17 cellular contexts compared by ENCODE assay signal in genomic region chr2:129903586-129904425, GRCh38.
A peak's percentile ranks its signal among the peaks of the same experiment; 100 is the strongest.
DNase-seq lines count a peak whose midpoint lies in the region; ATAC-seq, FAIRE-seq and TF ChIP-seq lines count a peak whose summit lies in the region.
"Had no signal": no experiment of that assay in that cellular context is flagged by ENCODE, and none has a peak within 500 bp of the region (broad histone marks: within the 10 kb centered on the region; RNA-seq: fewer than 3 reads in every experiment).

No MANE protein-coding gene starts in this region.

- no peak overlapping the region for H3K9ac ChIP-seq in HepG2 (ENCODE audit: insufficient read depth, low read depth, low read length)
- H3K9ac ChIP-seq in mesendoderm (ENCODE audit: low read length), result no peak overlapping the region

- H3K79me2 ChIP-seq in HepG2 (ENCODE audit: insufficient read depth, low read length) (no peaks in the 10 kb centered on the region), mesendoderm (ENCODE audit: control insufficient read depth, insufficient read depth, low read length) (no peaks in the 10 kb centered on the region)

- no peaks in the 10 kb centered on the region for H3K36me3 ChIP-seq in HepG2 (replicated peaks in 1 of 2; ENCODE audit: control insufficient read depth in 1 of 2, insufficient read depth in 2 of 2, low read length in 2 of 2)
- no peaks in the 10 kb centered on the region for H3K36me3 ChIP-seq in right lobe of liver
- H3K36me3 ChIP-seq in SJCRH30, result no peaks in the 10 kb centered on the region
- H3K36me3 ChIP-seq in mesendoderm (ENCODE audit: control insufficient read depth, insufficient read depth, low read length), result no peaks in the 10 kb centered on the region
- H3K36me3 ChIP-seq: cardiac muscle cell, neutrophil, upper lobe of left lung had no signal

- peak; percentile 37 for ATAC-seq in HepG2
- ATAC-seq in right lobe of liver, result no peak
- ATAC-seq in HG02642 (IDR thresholded peaks at IDR 0.05; ENCODE audit: poor library complexity, unreplicated experiment), result no peak
- no peak for ATAC-seq in GM21825 (IDR thresholded peaks at IDR 0.05; ENCODE audit: unreplicated experiment)

- no peak overlapping the region for H2AK5ac ChIP-seq in mesendoderm (ENCODE audit: low read length)

- no peak overlapping the region for H3K56ac ChIP-seq in mesendoderm (ENCODE audit: low read length)

- CTCF ChIA-PET in HepG2 (lab: Yijun Ruan, JAX; ENCODE audit: low intra/inter-chr PET ratio, low total read pairs), result no interaction called here

- no peak overlapping the region for H3K18ac ChIP-seq in mesendoderm (ENCODE audit: low read length)

- no peak overlapping the region for H4K8ac ChIP-seq in mesendoderm (ENCODE audit: low read depth, low read length)

- intact Hi-C loops in HepG2 (cut with micrococcal nuclease; ENCODE audit: unreplicated experiment), result no loop called here
- intact Hi-C loops in right lobe of liver (cut with DNase I), result no loop called here

- no peak overlapping the region for H3K4me2 ChIP-seq in HepG2 (ENCODE audit: low read depth, low read length)
- H3K4me2 ChIP-seq in mesendoderm (ENCODE audit: low read length), result no peak overlapping the region

- BruUV-seq in HepG2 (replicated peaks; lab: Mats Ljungman, UMichigan), result no TSS peak

- no peak for TF ChIP-seq EP300 in HepG2 (IDR thresholded peaks at IDR 0.05; ENCODE audit: low read depth in 2 of 2, low read length in 2 of 2)
- no peak for TF ChIP-seq EP300 in HepG2 (CRISPR knock-in tag; IDR thresholded peaks at IDR 0.05; ENCODE audit: borderline replicate concordance)

- no peaks in the 10 kb centered on the region for H3K79me1 ChIP-seq in mesendoderm (ENCODE audit: low read length)

- no peak for FAIRE-seq in HepG2 (lab: Jason Lieb, UNC)
- FAIRE-seq: endothelial cell of umbilical vein, HTR-8/SVneo had no signal

- peaks cover 11 to 50% of the 10 kb centered on the region in 2 experiments; a peak in 4 of 5 replicates for H3K27me3 ChIP-seq in HepG2 (ENCODE audit: control insufficient read depth in 1 of 2, insufficient read depth in 2 of 2, low read length in 2 of 2)
- H3K27me3 ChIP-seq in right lobe of liver, result no peaks in the 10 kb centered on the region
- peaks cover 22% of the 10 kb centered on the region for H3K27me3 ChIP-seq in SJCRH30
- H3K27me3 ChIP-seq in mesendoderm (ENCODE audit: insufficient read depth, low read length, poor library complexity), result no peaks in the 10 kb centered on the region
- H3K27me3 ChIP-seq: cardiac muscle cell, neutrophil, upper lobe of left lung had no signal

- H3K9me3 ChIP-seq in HepG2 (ENCODE audit: low read length), result no peaks in the 10 kb centered on the region
- no peaks in the 10 kb centered on the region for H3K9me3 ChIP-seq in right lobe of liver
- no peaks in the 10 kb centered on the region for H3K9me3 ChIP-seq in SJCRH30 (replicated peaks)
- H3K9me3 ChIP-seq: neutrophil, upper lobe of left lung had no signal

- TF ChIP-seq POLR2A in HepG2 (IDR thresholded peaks at IDR 0.05; ENCODE audit: insufficient read depth in 1 of 2, low read depth in 2 of 2, low read length in 2 of 2) (no peak), right lobe of liver (IDR thresholded peaks at IDR 0.05) (no peak)

- H4K20me1 ChIP-seq in HepG2 (ENCODE audit: insufficient read depth, low read length), result no peaks in the 10 kb centered on the region

- H3K4ac ChIP-seq in mesendoderm (ENCODE audit: low read depth, low read length), result no peak overlapping the region

- no peak overlapping the region for H2BK120ac ChIP-seq in mesendoderm (ENCODE audit: low read depth, low read length)

- TF ChIP-seq RAD21 in HepG2 (CRISPR knock-in tag; IDR thresholded peaks at IDR 0.05), result no peak

- H3K27ac ChIP-seq in HepG2 (ENCODE audit: extremely low read length, insufficient read depth, low read length) (no peak overlapping the region), right lobe of liver (no peak overlapping the region), SJCRH30 (no peak overlapping the region), mesendoderm (ENCODE audit: low read depth, low read length) (no peak overlapping the region)
- H3K27ac ChIP-seq: cardiac muscle cell, neutrophil, upper lobe of left lung had no signal

- POLR2A ChIA-PET in HepG2 (lab: Yijun Ruan, JAX), result no interaction called here

- H3K4me1 ChIP-seq in HepG2 (ENCODE audit: insufficient read depth, low read length), result no peaks in the 10 kb centered on the region
- H3K4me1 ChIP-seq in right lobe of liver, result no peaks in the 10 kb centered on the region
- H3K4me1 ChIP-seq in SJCRH30, result no peaks in the 10 kb centered on the region
- no peaks in the 10 kb centered on the region for H3K4me1 ChIP-seq in mesendoderm (ENCODE audit: control insufficient read depth, low read depth, low read length)
- H3K4me1 ChIP-seq: upper lobe of left lung had no signal

- H3K23ac ChIP-seq in mesendoderm (ENCODE audit: low read length), result no peak overlapping the region

- TF ChIP-seq CTCF in HepG2 (CRISPR knock-in tag; IDR thresholded peaks at IDR 0.05) (peak; percentile 31; the same call in 1 of the 2 replicates), right lobe of liver (IDR thresholded peaks at IDR 0.05) (no peak)

- H3K4me3 ChIP-seq in HepG2 (replicated peaks in 1 of 3; ENCODE audit: insufficient read depth in 1 of 3, low read depth in 2 of 3, low read length in 3 of 3) (no peak overlapping the region), right lobe of liver (no peak overlapping the region), SJCRH30 (no peak overlapping the region), mesendoderm (ENCODE audit: low read length) (no peak overlapping the region)
- H3K4me3 ChIP-seq: cardiac muscle cell, upper lobe of left lung had no signal

- 5% methylated on average over 14 of the region's 17 CpGs for WGBS in HepG2 (ENCODE audit: low lambda C conversion rate)
- 43% methylated on average over 6 of the region's 17 CpGs for whole genome bisulfite sequencing in right lobe of liver (ENCODE audit: insufficient coverage, low coverage, low lambda C conversion rate, missing lambda C conversion rate)
- WGBS in mesendoderm (ENCODE audit: extremely low coverage, insufficient coverage, low lambda C conversion rate), result no CpG with 5 or more reads among the region's 17 CpGs

- DNase-seq in HepG2 (ENCODE audit: low spot score) (no peak), right lobe of liver (no peak), SJCRH30 (peak; percentile 14 to 19), mesendoderm (peak; percentile 51), NCI-H2171 (lab: John Stamatoyannopoulos, UW) (no peak)
- DNase-seq in activated CD4-positive, alpha-beta T cell treated with anti-CD3 and anti-CD28 coated beads, Interleukin-2, amount 50 U/mL, for 48 hours, result no peak
- DNase-seq: DND-41; NCI-H1048; NCI-H446; stimulated activated CD4-positive, alpha-beta T cell treated with anti-CD3 and anti-CD28 coated beads, Interleukin-12 subunit alpha, Interleukin-12 subunit beta, amount 100 ng/mL, for 4 hours had no signal

- no peak overlapping the region for H2BK5ac ChIP-seq in mesendoderm (ENCODE audit: low read length)

- no peak overlapping the region for H4K5ac ChIP-seq in mesendoderm (ENCODE audit: low read length)

- no peak overlapping the region for H2AFZ ChIP-seq in HepG2 (ENCODE audit: low read length)

- no peak overlapping the region for H2BK15ac ChIP-seq in mesendoderm (replicated peaks; ENCODE audit: low read depth)

- in situ Hi-C loops in HepG2 (cut with HindIII; ENCODE audit: extremely low pct_ligation_motif_present, low pct_unique_long_range_greater_than_20kb), result no loop called here

TF ChIP-seq in HepG2, 621 proteins besides CTCF, POLR2A, EP300 and RAD21:
- TF ChIP-seq KLF15 (CRISPR knock-in tag; IDR thresholded peaks at IDR 0.05; ENCODE audit: borderline replicate concordance), result no peak
- 0 out of 2 replicates have a peak, but pooled peaks have one; percentile 47 for TF ChIP-seq HNRNPL (IDR thresholded peaks at IDR 0.05; ENCODE audit: low read depth, low read length)
- no peak for TF ChIP-seq PCBP2 (optimal IDR thresholded peaks at IDR 0.05; ENCODE audit: low read depth, low read length, poor library complexity, severe bottlenecking)
- TF ChIP-seq GTF2F1 (IDR thresholded peaks at IDR 0.05; ENCODE audit: low read length), result no peak
- 0 out of 2 replicates have a peak, but pooled peaks have one; percentile 17 for TF ChIP-seq STAG1 (CRISPR knock-in tag; IDR thresholded peaks at IDR 0.05)
- no peak for TF ChIP-seq ZNF430 (CRISPR knock-in tag; IDR thresholded peaks at IDR 0.05)

Comparison
In these comparisons a context has a peak if more than half of its experiments do, and no peak if none do; other contexts are left out.
1. DNase-seq: peak in SJCRH30 (2 of 2) and mesendoderm (single experiment); none in HepG2 (single experiment), right lobe of liver (0 of 3), NCI-H2171 (single experiment) and activated CD4-positive, alpha-beta T cell treated with anti-CD3 and anti-CD28 coated beads, Interleukin-2, amount 50 U/mL, for 48 hours (0 of 2).